Comparison of ENCODE assay signal across 6 cellular contexts in the genomic region with DNA sequence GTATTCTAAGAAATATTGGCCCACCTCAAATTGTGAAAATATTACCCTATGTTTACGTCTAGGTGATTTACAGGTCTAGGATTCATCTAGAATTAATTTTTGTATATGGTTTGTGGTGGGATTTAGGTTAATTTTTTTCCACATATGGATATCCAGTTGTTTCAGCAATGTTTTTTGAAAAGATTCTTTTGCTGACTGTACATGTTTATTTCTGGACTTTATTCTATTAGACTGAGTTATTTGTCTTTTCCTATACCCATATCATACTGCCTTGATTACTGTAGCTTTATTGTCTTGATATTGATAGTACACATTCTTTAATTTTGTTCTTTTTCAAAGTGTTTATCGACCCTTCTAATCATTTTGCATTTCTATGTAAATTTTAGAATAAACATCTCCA.
"Had no signal": no experiment of that assay in that cellular context is flagged by ENCODE, and none has a peak within 500 bp of the region (broad histone marks: within the 10 kb centered on the region; RNA-seq: fewer than 3 reads in every experiment).

No MANE protein-coding gene starts in this region.

- H3K27ac Mint-ChIP-seq: IgD-negative memory B cell had no signal

- H3K27ac ChIP-seq: HL-60 had no signal

- DNase-seq: IMR-90, KBM-7, KG1 had no signal

- FAIRE-seq: HTR-8/SVneo had no signal

- H3K4me1 Mint-ChIP-seq: IgD-negative memory B cell had no signal

- H3K36me3 Mint-ChIP-seq: IgD-negative memory B cell had no signal

- H3K4me3 Mint-ChIP-seq: IgD-negative memory B cell had no signal
